ENCODE assay signal across 16 cellular contexts in the genomic region with DNA sequence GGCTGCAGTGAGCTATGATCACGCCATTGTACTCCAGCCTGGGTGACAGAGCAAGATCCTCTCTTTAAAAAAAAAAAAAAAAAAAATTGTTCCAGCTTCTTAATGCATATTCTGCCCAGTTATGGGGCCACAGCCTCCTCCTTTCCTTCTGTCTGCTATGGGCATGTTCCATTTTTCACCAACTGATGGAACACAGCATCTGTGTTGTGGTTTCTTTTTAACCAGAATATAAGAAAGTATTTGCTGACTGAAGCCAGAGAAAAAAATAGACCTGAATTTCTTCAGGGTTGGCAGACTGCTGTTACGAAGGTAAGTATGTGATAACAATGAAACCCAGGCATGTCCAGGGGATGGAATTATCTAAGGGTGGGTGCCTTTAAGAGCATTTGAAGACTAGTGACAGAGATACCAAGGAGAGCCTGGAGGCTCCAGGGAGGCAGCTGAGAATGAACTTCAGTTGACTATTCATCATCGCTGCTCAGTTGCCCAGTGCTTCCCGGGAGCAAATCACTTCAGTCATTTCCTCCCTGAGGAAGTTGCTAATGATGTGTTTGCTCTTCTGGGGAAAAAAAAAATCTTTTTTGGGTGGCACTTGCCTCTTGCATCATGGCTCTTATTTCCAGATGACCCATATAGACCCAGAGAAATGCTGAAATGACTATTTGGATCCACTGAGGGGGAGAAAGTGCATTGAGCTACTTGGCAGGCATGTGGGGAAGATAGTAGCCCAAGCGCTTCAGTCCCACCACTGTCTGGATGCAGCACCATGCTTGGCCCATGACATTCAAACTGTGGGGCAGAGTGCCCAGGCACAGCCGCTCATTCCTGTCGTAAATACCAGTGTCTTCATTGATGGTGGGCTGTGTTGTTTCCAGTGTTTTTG. TPM values are rescaled to one million over a fixed set of nuclear protein-coding genes. Genes with fewer than 3 reads are reported as not detected.
A peak's percentile ranks its signal among the peaks of the same experiment; 100 is the strongest.
DNase-seq lines count a peak whose midpoint lies in the region; ATAC-seq and TF ChIP-seq lines count a peak whose summit lies in the region.
"Had no signal": no experiment of that assay in that cellular context is flagged by ENCODE, and none has a peak within 500 bp of the region (broad histone marks: within the 10 kb centered on the region; RNA-seq: fewer than 3 reads in every experiment).

No MANE protein-coding gene starts in this region.

- H2AFZ ChIP-seq in GM23248: no peak overlapping the region

- H3K9ac ChIP-seq in BLaER1 (peak overlapping the region; percentile 21; the same call in 1 of the 2 replicates), GM23248 (no peak overlapping the region)

- no peaks in the 10 kb centered on the region for H3K27me3 ChIP-seq in BLaER1
- H3K27me3 ChIP-seq in GM23248 (replicated peaks; ENCODE audit: insufficient read depth): no peaks in the 10 kb centered on the region
- H3K27me3 ChIP-seq: BE2C, SJCRH30 had no signal

- WGBS in GM23248 (ENCODE audit: low coverage in 1 of 2, low lambda C conversion rate in 2 of 2, missing lambda C conversion rate in 2 of 2), 2 experiments: 81% methylated on average over 7 of the region's 7 CpGs

- in situ Hi-C loops in GM23248 (cut with MboI): no loop called here

- H3F3A ChIP-seq in GM23248 (ENCODE audit: insufficient read depth): peaks cover 10% of the 10 kb centered on the region; the same call in 1 of the 2 replicates

- H4K20me1 ChIP-seq in BLaER1 (no peaks in the 10 kb centered on the region), GM23248 (ENCODE audit: insufficient read depth) (no peaks in the 10 kb centered on the region)

- ATAC-seq in SK-N-SH treated with all-trans-retinoic acid at 6 μM for 48 hours (no peak), HG03439 (IDR thresholded peaks at IDR 0.05; ENCODE audit: unreplicated experiment) (no peak)
- ATAC-seq: K562 had no signal

- H3K4me3 ChIP-seq in BLaER1: no peak overlapping the region
- no peak overlapping the region for H3K4me3 ChIP-seq in GM23248
- H3K4me3 ChIP-seq: K562, SJCRH30 had no signal

- DNase-seq in GM23248 (peak; percentile 31), RKO (ENCODE audit: low spot score) (peak; percentile 34), myocyte (ENCODE audit: low read depth) (peak; percentile 55), DMS153 treated with DMSO at 0.1 percent for 48 hours (lab: John Stamatoyannopoulos, UW; ENCODE audit: unreplicated experiment) (no peak)
- DNase-seq: BE2C, H7, NCI-H1092, NCI-H2227 treated with DMSO at 0.1 percent for 48 hours, NCI-H526, OCI-M1, SJCRH30 had no signal

- H3K4me2 ChIP-seq in BLaER1: peak overlapping the region; percentile 62
- H3K4me2 ChIP-seq in GM23248 (ENCODE audit: unreplicated experiment): no peak overlapping the region

- H3K9me3 ChIP-seq in BLaER1 (no peaks in the 10 kb centered on the region), GM23248 (ENCODE audit: low read depth) (no peaks in the 10 kb centered on the region)
- H3K9me3 ChIP-seq: BE2C, SJCRH30 had no signal

- H3K36me3 ChIP-seq in BLaER1 (peaks cover 54% of the 10 kb centered on the region), GM23248 (ENCODE audit: low read depth) (peaks cover 24% of the 10 kb centered on the region; the same call in 1 of the 2 replicates)

- no peaks in the 10 kb centered on the region for H3K79me2 ChIP-seq in GM23248 (ENCODE audit: insufficient read depth)

- H3K4me1 ChIP-seq in BLaER1 (peaks cover 60% of the 10 kb centered on the region), GM23248 (ENCODE audit: insufficient read depth) (no peaks in the 10 kb centered on the region)
- H3K4me1 ChIP-seq: BE2C, SJCRH30 had no signal

- H3K27ac ChIP-seq in BLaER1 (peak overlapping the region; percentile 58), GM23248 (no peak overlapping the region)
- H3K27ac ChIP-seq: RWPE1, SJCRH30 had no signal

- H3K9me2 ChIP-seq in GM23248 (ENCODE audit: insufficient read depth): no peaks in the 10 kb centered on the region

TF ChIP-seq in SK-N-SH treated with all-trans-retinoic acid at 6 μM for 48 hours, 23 proteins besides CTCF, POLR2A, EP300 and RAD21:
- no peak for TF ChIP-seq OSR1 (CRISPR knock-in tag; IDR thresholded peaks at IDR 0.05)
- TF ChIP-seq GLIS3 (CRISPR knock-in tag; IDR thresholded peaks at IDR 0.05): no peak
- no peak for TF ChIP-seq PPARA (CRISPR knock-in tag; IDR thresholded peaks at IDR 0.05; ENCODE audit: borderline replicate concordance)
- TF ChIP-seq ZNF565 (CRISPR knock-in tag; conservative IDR thresholded peaks at IDR 0.05; ENCODE audit: low read depth): no peak
TF ChIP-seq in SK-N-SH treated with all-trans-retinoic acid at 6 μM for 48 hours: peak in this region for 0.

RNA-seq across cellular contexts. Expression of a gene that starts 14.5 kb away (rescaled TPM):
- 75.3 and 81.9 TPM in 2 replicates for total RNA-seq in GM23248 (2014; rRNA removed; shearing (Covaris generic))
- 107 TPM in 2 replicates for polyA plus RNA-seq in GM23248 (2016; fragmentation: Nextera tagmentation; extraction: Ambion mirVana)
- total RNA-seq in myocyte: 90.8 and 92.5 TPM in 2 replicates
- polyA plus RNA-seq in myocyte (2012): 78.9 TPM

RNA-seq across cellular contexts. Expression of a gene that starts 40.8 kb away (rescaled TPM):
- 3.9 and 5.7 TPM in 2 replicates for total RNA-seq in GM23248 (2014; rRNA removed; shearing (Covaris generic))
- 7.6 and 9.6 TPM in 2 replicates for polyA plus RNA-seq in GM23248 (2016; fragmentation: Nextera tagmentation; extraction: Ambion mirVana)
- 1.9 and 3.1 TPM in 2 replicates for total RNA-seq in myocyte
- polyA plus RNA-seq in myocyte (2012): 4.5 TPM
